5 cellular contexts compared by ENCODE assay signal in the genomic region with DNA sequence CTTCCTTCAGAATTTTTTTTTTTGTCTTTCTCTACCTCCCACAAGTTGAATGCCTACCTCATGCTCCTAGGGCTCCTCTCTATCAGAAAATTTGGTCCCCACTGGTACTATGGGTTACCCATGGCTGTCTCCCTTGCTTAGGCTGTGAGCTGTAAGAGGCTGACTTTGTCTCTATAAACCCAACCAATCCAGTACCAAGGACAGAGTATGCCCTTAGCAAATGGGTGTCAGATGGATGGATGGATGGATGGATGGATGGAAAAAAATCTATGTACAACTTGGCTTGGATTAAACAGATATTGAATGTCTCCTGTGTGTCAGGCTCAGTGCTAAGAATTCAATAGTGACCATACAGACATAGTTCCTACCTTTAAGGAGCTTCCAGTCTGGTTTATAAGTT.
TF ChIP-seq lines count a peak whose summit lies in the region.

No MANE protein-coding gene starts in this region.

TF ChIP-seq in SK-N-SH, 30 proteins besides CTCF, POLR2A, EP300 and RAD21:
- TF ChIP-seq GABPA (IDR thresholded peaks at IDR 0.05; ENCODE audit: low read depth): no peak
- TF ChIP-seq, protein P1, sequence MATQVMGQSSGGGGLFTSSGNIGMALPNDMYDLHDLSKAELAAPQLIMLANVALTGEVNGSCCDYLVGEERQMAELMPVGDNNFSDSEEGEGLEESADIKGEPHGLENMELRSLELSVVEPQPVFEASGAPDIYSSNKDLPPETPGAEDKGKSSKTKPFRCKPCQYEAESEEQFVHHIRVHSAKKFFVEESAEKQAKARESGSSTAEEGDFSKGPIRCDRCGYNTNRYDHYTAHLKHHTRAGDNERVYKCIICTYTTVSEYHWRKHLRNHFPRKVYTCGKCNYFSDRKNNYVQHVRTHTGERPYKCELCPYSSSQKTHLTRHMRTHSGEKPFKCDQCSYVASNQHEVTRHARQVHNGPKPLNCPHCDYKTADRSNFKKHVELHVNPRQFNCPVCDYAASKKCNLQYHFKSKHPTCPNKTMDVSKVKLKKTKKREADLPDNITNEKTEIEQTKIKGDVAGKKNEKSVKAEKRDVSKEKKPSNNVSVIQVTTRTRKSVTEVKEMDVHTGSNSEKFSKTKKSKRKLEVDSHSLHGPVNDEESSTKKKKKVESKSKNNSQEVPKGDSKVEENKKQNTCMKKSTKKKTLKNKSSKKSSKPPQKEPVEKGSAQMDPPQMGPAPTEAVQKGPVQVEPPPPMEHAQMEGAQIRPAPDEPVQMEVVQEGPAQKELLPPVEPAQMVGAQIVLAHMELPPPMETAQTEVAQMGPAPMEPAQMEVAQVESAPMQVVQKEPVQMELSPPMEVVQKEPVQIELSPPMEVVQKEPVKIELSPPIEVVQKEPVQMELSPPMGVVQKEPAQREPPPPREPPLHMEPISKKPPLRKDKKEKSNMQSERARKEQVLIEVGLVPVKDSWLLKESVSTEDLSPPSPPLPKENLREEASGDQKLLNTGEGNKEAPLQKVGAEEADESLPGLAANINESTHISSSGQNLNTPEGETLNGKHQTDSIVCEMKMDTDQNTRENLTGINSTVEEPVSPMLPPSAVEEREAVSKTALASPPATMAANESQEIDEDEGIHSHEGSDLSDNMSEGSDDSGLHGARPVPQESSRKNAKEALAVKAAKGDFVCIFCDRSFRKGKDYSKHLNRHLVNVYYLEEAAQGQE (IDR thresholded peaks at IDR 0.05; ENCODE audit: low read depth, low read length): peak; percentile 76; the same call in 1 of the 2 replicates

TF ChIP-seq in SK-N-SH treated with all-trans-retinoic acid at 6 μM for 48 hours, 23 proteins besides CTCF, POLR2A, EP300 and RAD21 (continues in another document):
- TF ChIP-seq PATZ1 (CRISPR knock-in tag; IDR thresholded peaks at IDR 0.05; ENCODE audit: borderline replicate concordance) (no peak), OSR1 (CRISPR knock-in tag; IDR thresholded peaks at IDR 0.05) (no peak), ZFP3 (CRISPR knock-in tag; IDR thresholded peaks at IDR 0.05) (no peak)
- TF ChIP-seq, protein P2, sequence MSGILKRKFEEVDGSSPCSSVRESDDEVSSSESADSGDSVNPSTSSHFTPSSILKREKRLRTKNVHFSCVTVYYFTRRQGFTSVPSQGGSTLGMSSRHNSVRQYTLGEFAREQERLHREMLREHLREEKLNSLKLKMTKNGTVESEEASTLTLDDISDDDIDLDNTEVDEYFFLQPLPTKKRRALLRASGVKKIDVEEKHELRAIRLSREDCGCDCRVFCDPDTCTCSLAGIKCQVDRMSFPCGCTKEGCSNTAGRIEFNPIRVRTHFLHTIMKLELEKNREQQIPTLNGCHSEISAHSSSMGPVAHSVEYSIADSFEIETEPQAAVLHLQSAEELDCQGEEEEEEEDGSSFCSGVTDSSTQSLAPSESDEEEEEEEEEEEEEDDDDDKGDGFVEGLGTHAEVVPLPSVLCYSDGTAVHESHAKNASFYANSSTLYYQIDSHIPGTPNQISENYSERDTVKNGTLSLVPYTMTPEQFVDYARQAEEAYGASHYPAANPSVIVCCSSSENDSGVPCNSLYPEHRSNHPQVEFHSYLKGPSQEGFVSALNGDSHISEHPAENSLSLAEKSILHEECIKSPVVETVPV (CRISPR knock-in tag; IDR thresholded peaks at IDR 0.05): no peak

TF ChIP-seq in GM23338, 12 proteins besides CTCF, POLR2A, EP300 and RAD21:
- TF ChIP-seq, protein P3, sequence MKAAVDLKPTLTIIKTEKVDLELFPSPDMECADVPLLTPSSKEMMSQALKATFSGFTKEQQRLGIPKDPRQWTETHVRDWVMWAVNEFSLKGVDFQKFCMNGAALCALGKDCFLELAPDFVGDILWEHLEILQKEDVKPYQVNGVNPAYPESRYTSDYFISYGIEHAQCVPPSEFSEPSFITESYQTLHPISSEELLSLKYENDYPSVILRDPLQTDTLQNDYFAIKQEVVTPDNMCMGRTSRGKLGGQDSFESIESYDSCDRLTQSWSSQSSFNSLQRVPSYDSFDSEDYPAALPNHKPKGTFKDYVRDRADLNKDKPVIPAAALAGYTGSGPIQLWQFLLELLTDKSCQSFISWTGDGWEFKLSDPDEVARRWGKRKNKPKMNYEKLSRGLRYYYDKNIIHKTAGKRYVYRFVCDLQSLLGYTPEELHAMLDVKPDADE (IDR thresholded peaks at IDR 0.05): no peak
- TF ChIP-seq, protein P1 (IDR thresholded peaks at IDR 0.05; ENCODE audit: unreplicated experiment): peak; percentile 55

TF ChIP-seq in HEK293, 187 proteins besides CTCF, POLR2A, EP300 and RAD21:
- TF ChIP-seq ZNF488 (tag by site-specific recombination; IDR thresholded peaks at IDR 0.05): no peak
- TF ChIP-seq, protein P1 (tag by site-specific recombination; IDR thresholded peaks at IDR 0.05): peak; percentile 83
- no peak for TF ChIP-seq ZNF596 (tag by site-specific recombination; IDR thresholded peaks at IDR 0.05)
- TF ChIP-seq ZNF664 (tag by site-specific recombination; IDR thresholded peaks at IDR 0.05): no peak
TF ChIP-seq in HEK293: peak in this region for 1.

TF ChIP-seq in endothelial cell of umbilical vein, 7 proteins besides CTCF, POLR2A, EP300 and RAD21 (continued from another document):
- TF ChIP-seq POLR2AphosphoS5 (IDR thresholded peaks at IDR 0.05; ENCODE audit: insufficient read depth, low read depth, low read length): no peak
- TF ChIP-seq EZH2 (IDR thresholded peaks at IDR 0.05; ENCODE audit: borderline replicate concordance, low read depth, low read length, severe bottlenecking): no peak
- no peak for TF ChIP-seq MYC (IDR thresholded peaks at IDR 0.05; ENCODE audit: low read depth, low read length)
- TF ChIP-seq, protein P4, sequence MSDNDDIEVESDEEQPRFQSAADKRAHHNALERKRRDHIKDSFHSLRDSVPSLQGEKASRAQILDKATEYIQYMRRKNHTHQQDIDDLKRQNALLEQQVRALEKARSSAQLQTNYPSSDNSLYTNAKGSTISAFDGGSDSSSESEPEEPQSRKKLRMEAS (IDR thresholded peaks at IDR 0.05; ENCODE audit: insufficient read depth, insufficient read length): no peak
